In the genomic region with DNA sequence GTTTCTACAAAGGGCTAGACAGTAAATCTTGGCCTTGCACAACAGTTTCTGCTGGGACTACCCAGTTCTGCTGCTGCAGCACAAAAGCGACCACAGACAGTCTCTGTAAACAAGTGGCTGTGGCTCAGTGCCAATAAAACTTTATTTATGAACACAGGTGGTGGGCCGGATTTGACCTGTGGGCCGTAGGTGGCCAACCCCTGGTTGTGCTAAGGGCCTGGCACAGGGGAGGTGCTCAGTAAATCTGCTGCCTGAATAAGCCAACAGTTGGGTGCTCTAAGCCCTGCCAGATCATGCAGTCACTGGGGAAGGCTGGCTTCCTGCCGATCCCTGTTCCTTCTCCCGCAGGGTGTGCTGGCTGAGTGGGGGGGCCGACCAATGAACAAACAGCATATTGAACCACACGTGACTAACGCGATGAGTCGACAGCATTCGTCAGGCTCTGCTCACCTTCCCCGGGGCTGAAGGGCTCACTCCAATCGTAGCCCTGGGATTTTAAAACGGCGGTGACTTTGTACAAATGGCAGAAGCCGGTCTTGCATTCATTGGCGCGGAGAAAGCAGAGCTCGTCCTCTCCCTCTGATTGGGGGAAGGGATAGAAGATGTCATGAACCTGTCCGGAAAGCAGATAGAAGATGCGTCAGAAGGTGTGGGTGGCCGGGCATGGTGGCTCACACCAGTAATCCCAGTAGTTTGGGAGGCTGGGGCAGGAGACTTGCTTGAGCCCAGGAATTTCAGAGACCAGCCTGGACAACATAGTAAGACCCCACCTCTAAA, we compare ENCODE assay signal across 11 cellular contexts. TPM values are rescaled to one million over a fixed set of nuclear protein-coding genes. Genes with fewer than 3 reads are reported as not detected.
DNase-seq lines count a peak whose midpoint lies in the region; ATAC-seq and TF ChIP-seq lines count a peak whose summit lies in the region.
"Had no signal": no experiment of that assay in that cellular context is flagged by ENCODE, and none has a peak within 500 bp of the region (broad histone marks: within the 10 kb centered on the region; RNA-seq: fewer than 3 reads in every experiment).

No MANE protein-coding gene starts in this region.

- peaks cover 54% of the 10 kb centered on the region for H3K36me3 Mint-ChIP-seq in activated T-helper 2 cell treated with anti-CD3 and anti-CD28 coated beads, Interferon-gamma antibody, Interleukin-2, Interleukin-4, amounts not matched to agents 10 μg/mL and 5 μg/mL and 100 μg/mL, durations not matched to agents 14 hours and 24 hours and 36 hours (ENCODE audit: low read depth)

- no peaks in the 10 kb centered on the region for H3K9me3 Mint-ChIP-seq in activated T-helper 2 cell treated with anti-CD3 and anti-CD28 coated beads, Interferon-gamma antibody, Interleukin-2, Interleukin-4, amounts not matched to agents 10 μg/mL and 5 μg/mL and 100 μg/mL, durations not matched to agents 14 hours and 24 hours and 36 hours
- H3K9me3 Mint-ChIP-seq: CD14-positive monocyte had no signal

- H3K4me3 Mint-ChIP-seq in activated T-helper 2 cell treated with anti-CD3 and anti-CD28 coated beads, Interferon-gamma antibody, Interleukin-2, Interleukin-4, amounts not matched to agents 10 μg/mL and 5 μg/mL and 100 μg/mL, durations not matched to agents 14 hours and 24 hours and 36 hours (ENCODE audit: low read depth): no peak overlapping the region
- H3K4me3 Mint-ChIP-seq: CD14-positive monocyte had no signal

- H3K27ac Mint-ChIP-seq in activated T-helper 2 cell treated with anti-CD3 and anti-CD28 coated beads, Interferon-gamma antibody, Interleukin-2, Interleukin-4, amounts not matched to agents 10 μg/mL and 5 μg/mL and 100 μg/mL, durations not matched to agents 14 hours and 24 hours and 36 hours: no peak overlapping the region

- in situ Hi-C loops in brain microvascular endothelial cell (cut with HindIII; ENCODE audit: low pct_ligation_motif_present, low sequenced_read_pairs): no loop called here

- peak; percentile 49 for ATAC-seq in Right ventricle myocardium inferior
- peak; percentile 13 for ATAC-seq in aorta (ENCODE audit: low FRiP score)
- no peak for ATAC-seq in omental fat pad (ENCODE audit: low FRiP score)
- ATAC-seq: activated CD4-positive, CD25-positive, alpha-beta regulatory T cell treated with anti-CD3 and anti-CD28 coated beads, Interleukin-2, amount 50 U/mL, for 24 hours had no signal

- H3K27ac ChIP-seq in brain microvascular endothelial cell (peak overlapping the region; percentile 89), aorta (ENCODE audit: low read depth in 1 of 2, low read length in 2 of 2) (no peak overlapping the region)

- no peak for TF ChIP-seq CTCF in brain microvascular endothelial cell (IDR thresholded peaks at IDR 0.05; ENCODE audit: low read depth, low read length, missing control alignments)
- no peak for TF ChIP-seq CTCF in omental fat pad (IDR thresholded peaks at IDR 0.05)

- H3K9me3 ChIP-seq in aorta (ENCODE audit: control insufficient read depth, low read length): no peaks in the 10 kb centered on the region

- H3K4me1 ChIP-seq in aorta (ENCODE audit: control insufficient read depth in 1 of 2, insufficient read depth in 2 of 2, low read length in 2 of 2): no peaks in the 10 kb centered on the region

- intact Hi-C loops in Right ventricle myocardium inferior (cut with DNase I): no loop called here
- intact Hi-C loops in cardiac septum (cut with DNase I): no loop called here
- intact Hi-C loops in aorta (cut with DNase I): no loop called here
- intact Hi-C loops in activated T-helper 2 cell treated with anti-CD3 and anti-CD28 coated beads, Interferon-gamma antibody, Interleukin-2, Interleukin-4, amounts not matched to agents 10 μg/mL and 5 μg/mL and 100 μg/mL, durations not matched to agents 14 hours and 24 hours and 36 hours (cut with micrococcal nuclease): no loop called here

- WGBS in aorta, 2 donors: 91 to 94% methylated on average over 22 of the region's 22 CpGs

- no peaks in the 10 kb centered on the region for H3K27me3 Mint-ChIP-seq in activated T-helper 2 cell treated with anti-CD3 and anti-CD28 coated beads, Interferon-gamma antibody, Interleukin-2, Interleukin-4, amounts not matched to agents 10 μg/mL and 5 μg/mL and 100 μg/mL, durations not matched to agents 14 hours and 24 hours and 36 hours (ENCODE audit: low read depth)

- DNase-seq in Right ventricle myocardium inferior (ENCODE audit: missing footprints) (no peak), cardiac septum (ENCODE audit: low spot score) (no peak), brain microvascular endothelial cell (peak; percentile 96), islet precursor cell (peak; percentile 70), aorta (peak in 1 of 2 donors; percentile 76), ureter (ENCODE audit: low spot score) (no peak), omental fat pad (ENCODE audit: low spot score) (no peak)
- DNase-seq in activated T-helper 2 cell treated with anti-CD3 and anti-CD28 coated beads, Interferon-gamma antibody, Interleukin-2, Interleukin-4, amounts not matched to agents 10 μg/mL and 5 μg/mL and 100 μg/mL, durations not matched to agents 14 hours and 24 hours and 36 hours (ENCODE audit: low spot score): no peak
- DNase-seq: left cardiac atrium had no signal

- H3K4me3 ChIP-seq in brain microvascular endothelial cell (ENCODE audit: low read depth, low read length) (no peak overlapping the region), aorta (ENCODE audit: low read length in 2 of 2) (no peak overlapping the region)

- H3K4me1 Mint-ChIP-seq in activated T-helper 2 cell treated with anti-CD3 and anti-CD28 coated beads, Interferon-gamma antibody, Interleukin-2, Interleukin-4, amounts not matched to agents 10 μg/mL and 5 μg/mL and 100 μg/mL, durations not matched to agents 14 hours and 24 hours and 36 hours (ENCODE audit: low read depth): no peaks in the 10 kb centered on the region

- no peaks in the 10 kb centered on the region for H3K27me3 ChIP-seq in brain microvascular endothelial cell (replicated peaks)
- no peaks in the 10 kb centered on the region for H3K27me3 ChIP-seq in aorta (ENCODE audit: control insufficient read depth in 1 of 2, insufficient read depth in 2 of 2, low read length in 1 of 2)

- H3K36me3 ChIP-seq in brain microvascular endothelial cell (replicated peaks) (peaks cover 83% of the 10 kb centered on the region), aorta (ENCODE audit: control insufficient read depth in 1 of 2, insufficient read depth in 2 of 2, low read length in 1 of 2) (peaks cover 0 to 10% of the 10 kb centered on the region in 2 donors)

RNA-seq across cellular contexts. Expression of a gene that starts 24.3 kb away (rescaled TPM):
- total RNA-seq in Right ventricle myocardium inferior (29.8 TPM), cardiac septum (37.1 TPM), aorta (10 to 100 TPM; 59.4 to 67.9 TPM), ureter (58.3 TPM), omental fat pad (10 to 100 TPM; 25.7 to 59.2 (median 51.6) TPM)
- 100 to 1,000 TPM in 1 of 2 donors, 10 to 100 TPM in 1; 69.9 to 117 TPM for polyA plus RNA-seq in aorta
- total RNA-seq in activated T-helper 2 cell treated with anti-CD3 and anti-CD28 coated beads, Interferon-gamma antibody, Interleukin-2, Interleukin-4, amounts not matched to agents 10 μg/mL and 5 μg/mL and 100 μg/mL, durations not matched to agents 14 hours and 24 hours and 36 hours: 105 and 110 TPM in 2 replicates

RNA-seq across cellular contexts. Expression of a gene that starts 29.2 kb away (rescaled TPM):
- 52.7 TPM for total RNA-seq in Right ventricle myocardium inferior
- 39.0 TPM for total RNA-seq in cardiac septum
- total RNA-seq in aorta: 10 to 100 TPM; 46.1 to 56.4 TPM
- 10 to 100 TPM; 16.4 to 33.8 TPM for polyA plus RNA-seq in aorta
- total RNA-seq in activated T-helper 2 cell treated with anti-CD3 and anti-CD28 coated beads, Interferon-gamma antibody, Interleukin-2, Interleukin-4, amounts not matched to agents 10 μg/mL and 5 μg/mL and 100 μg/mL, durations not matched to agents 14 hours and 24 hours and 36 hours: 84.8 and 87.2 TPM in 2 replicates
- 94.8 TPM for total RNA-seq in ureter
- 10 to 100 TPM; 25.3 to 42.9 (median 41.0) TPM for total RNA-seq in omental fat pad

RNA-seq across cellular contexts. Expression of a gene that starts 55.1 kb away (rescaled TPM):
- total RNA-seq in Right ventricle myocardium inferior: 4.4 TPM
- total RNA-seq in cardiac septum: 3.6 TPM
- total RNA-seq in aorta: 10 to 100 TPM in 1 of 2 donors, 1 to 10 TPM in 1; 5.4 to 13.5 TPM
- 1 to 10 TPM; 1.6 to 3.9 TPM for polyA plus RNA-seq in aorta
- 16.1 and 16.9 TPM in 2 replicates for total RNA-seq in activated T-helper 2 cell treated with anti-CD3 and anti-CD28 coated beads, Interferon-gamma antibody, Interleukin-2, Interleukin-4, amounts not matched to agents 10 μg/mL and 5 μg/mL and 100 μg/mL, durations not matched to agents 14 hours and 24 hours and 36 hours
- 3.9 TPM for total RNA-seq in ureter
- 1 to 10 TPM; 1.8 to 6.3 (median 3.1) TPM for total RNA-seq in omental fat pad

Comparison
In these comparisons a context has a peak if more than half of its experiments do, and no peak if none do; other contexts are left out.
1. DNase-seq: peak in brain microvascular endothelial cell (single experiment) and islet precursor cell (single experiment); none in Right ventricle myocardium inferior (single experiment), cardiac septum (single experiment), activated T-helper 2 cell treated with anti-CD3 and anti-CD28 coated beads, Interferon-gamma antibody, Interleukin-2, Interleukin-4, amounts not matched to agents 10 μg/mL and 5 μg/mL and 100 μg/mL, durations not matched to agents 14 hours and 24 hours and 36 hours (single experiment), ureter (single experiment) and omental fat pad (single experiment).